In the genomic region with DNA sequence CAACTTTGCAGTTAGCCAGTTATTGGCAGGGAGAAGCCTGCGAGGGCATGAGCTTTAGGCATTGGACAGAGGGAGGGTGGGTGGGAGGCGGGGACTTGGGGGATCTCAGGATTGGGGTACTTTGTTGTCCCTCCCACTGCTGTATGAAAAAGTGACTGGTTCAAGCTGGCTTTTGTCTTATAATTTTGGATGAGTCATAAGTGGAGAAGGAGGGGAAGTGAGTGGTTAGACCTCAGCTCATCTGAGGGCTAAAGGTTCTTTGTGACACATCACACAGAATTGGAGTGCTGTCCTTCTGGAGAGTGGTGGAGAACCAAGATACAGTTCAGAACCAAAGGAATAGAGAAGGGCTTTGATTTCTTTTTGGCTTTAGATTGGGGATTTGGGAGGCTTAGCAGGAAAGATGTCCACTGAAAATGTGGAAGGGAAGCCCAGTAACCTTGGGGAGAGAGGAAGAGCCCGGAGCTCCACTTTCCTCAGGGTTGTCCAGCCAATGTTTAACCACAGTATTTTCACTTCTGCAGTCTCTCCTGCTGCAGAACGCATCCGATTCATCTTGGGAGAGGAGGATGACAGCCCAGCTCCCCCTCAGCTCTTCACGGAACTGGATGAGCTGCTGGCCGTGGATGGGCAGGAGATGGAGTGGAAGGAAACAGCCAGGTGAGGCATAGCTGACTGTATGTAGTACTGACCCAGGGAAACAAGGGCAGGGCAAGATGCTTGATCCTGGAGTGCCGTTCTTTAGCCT, we compare ENCODE assay signal across 8 cellular contexts. TPM values are rescaled to one million over a fixed set of nuclear protein-coding genes. Genes with fewer than 3 reads are reported as not detected.
DNase-seq lines count a peak whose midpoint lies in the region; ATAC-seq, FAIRE-seq and TF ChIP-seq lines count a peak whose summit lies in the region.

Gene SLC4A4 (plus strand): TSS at position 175 of the 748 bp plus-strand sequence.

- peak within 1 kb of the TSS; percentile 68 for H2AFZ ChIP-seq in IMR-90 (replicated peaks; ENCODE audit: low read length, poor library complexity)
- no peak within 1 kb of the TSS for H2AFZ ChIP-seq in endothelial cell of umbilical vein (ENCODE audit: low read depth, low read length)

- H3K4me2 ChIP-seq in IMR-90 (ENCODE audit: low read depth, low read length) (peak within 1 kb of the TSS; percentile 36; the same call in 1 of the 2 replicates), endothelial cell of umbilical vein (ENCODE audit: insufficient read depth, low read length) (no peak within 1 kb of the TSS)

- H3K9me3 Mint-ChIP-seq in stimulated activated naive B cell treated with anti-CD40 and anti-IgM and Interleukin-4, amounts not matched to agents 10 μg/mL and 1 μg/mL and 100 μg/mL, for 72 hours, result peaks cover 0 to 2% of the 10 kb centered on the region in 2 donors

- H3K27me3 ChIP-seq in IMR-90 (ENCODE audit: control insufficient read depth, insufficient read depth, low read length) (no peaks in the 10 kb centered on the region), endothelial cell of umbilical vein (ENCODE audit: control insufficient read depth in 2 of 2, insufficient read depth in 2 of 2, low read length in 2 of 2) (no peaks in the 10 kb centered on the region), spleen (replicated peaks in 1 of 7) (no peaks in the 10 kb centered on the region)

- H3K23ac ChIP-seq in IMR-90 (ENCODE audit: low read depth, low read length), result peak within 1 kb of the TSS; percentile 73; the same call in 1 of the 2 replicates

- CTCF ChIA-PET in IMR-90 (lab: Yijun Ruan, JAX) (interaction anchor here (2.1 kb wide), 1 partner anchor 21 kb away, joined by 4 read pairs; no protein-coding TSS in a partner anchor), endothelial cell of umbilical vein (lab: Charles Lee) (no interaction called here)

- H3K9me3 ChIP-seq in IMR-90 (ENCODE audit: control insufficient read depth, insufficient read depth, low read length), result no peaks in the 10 kb centered on the region
- H3K9me3 ChIP-seq in endothelial cell of umbilical vein (replicated peaks; ENCODE audit: control insufficient read depth, insufficient read depth, low read length), result no peaks in the 10 kb centered on the region
- no peaks in the 10 kb centered on the region for H3K9me3 ChIP-seq in spleen

- peak within 1 kb of the TSS; percentile 84 for H3K14ac ChIP-seq in IMR-90 (replicated peaks; ENCODE audit: low read depth, low read length)

- H3K56ac ChIP-seq in IMR-90 (ENCODE audit: extremely low read depth, insufficient read depth, low read length), result 0 out of 2 replicates have a peak within 1 kb of the TSS, but pooled peaks have one; percentile 0

- H3K4me3 ChIP-seq in IMR-90 (ENCODE audit: insufficient read depth, low read depth, low read length) (no peak within 1 kb of the TSS), endothelial cell of umbilical vein (replicated peaks in 1 of 3; ENCODE audit: insufficient read depth in 1 of 3, low read depth in 1 of 3, low read length in 3 of 3) (no peak within 1 kb of the TSS), spleen (no peak within 1 kb of the TSS)

- FAIRE-seq in endothelial cell of umbilical vein (lab: Jason Lieb, UNC), result no peak

- H3K36me3 ChIP-seq in IMR-90 (ENCODE audit: control insufficient read depth, insufficient read depth, low read length) (peaks cover 9% of the 10 kb centered on the region), endothelial cell of umbilical vein (ENCODE audit: control insufficient read depth in 2 of 2, extremely low read depth in 1 of 2, insufficient read depth in 2 of 2, low read length in 2 of 2) (no peaks in the 10 kb centered on the region), spleen (no peaks in the 10 kb centered on the region)

- in situ Hi-C loops in GM13976 (cut with MboI; ENCODE audit: low sequenced_read_pairs, unreplicated experiment), result no loop called here
- in situ Hi-C loops in IMR-90 (cut with MboI; ENCODE audit: low sequenced_read_pairs), result no loop called here

- peak within 1 kb of the TSS; percentile 68 for H2AK9ac ChIP-seq in IMR-90 (replicated peaks; ENCODE audit: low read depth, low read length, poor library complexity)

- H3K9me1 ChIP-seq in IMR-90 (ENCODE audit: insufficient read depth, low read length) (peaks cover 12% of the 10 kb centered on the region), endothelial cell of umbilical vein (replicated peaks; ENCODE audit: control insufficient read depth, extremely low read depth, insufficient read depth, low read length) (no peaks in the 10 kb centered on the region)

- H3K18ac ChIP-seq in IMR-90 (ENCODE audit: low read depth, low read length), result peak within 1 kb of the TSS; percentile 28; the same call in 1 of the 2 replicates

- POLR2A ChIA-PET in IMR-90 (lab: Charles Lee; ENCODE audit: unreplicated experiment), result no interaction called here
- POLR2A ChIA-PET in endothelial cell of umbilical vein (lab: Charles Lee), result no interaction called here

- H3K79me1 ChIP-seq in IMR-90 (ENCODE audit: low read depth in 1 of 2, low read length in 2 of 2), result peaks cover 22 to 44% of the 10 kb centered on the region in 2 experiments

- H3K4me3 Mint-ChIP-seq in stimulated activated naive B cell treated with anti-CD40 and anti-IgM and Interleukin-4, amounts not matched to agents 10 μg/mL and 1 μg/mL and 100 μg/mL, for 72 hours, result no peak within 1 kb of the TSS

- H2AK5ac ChIP-seq in IMR-90 (ENCODE audit: low read depth, low read length), result peak within 1 kb of the TSS; percentile 92

- H3K27ac Mint-ChIP-seq in stimulated activated naive B cell treated with anti-CD40 and anti-IgM and Interleukin-4, amounts not matched to agents 10 μg/mL and 1 μg/mL and 100 μg/mL, for 72 hours, result no peak within 1 kb of the TSS

- H3K4me1 Mint-ChIP-seq in stimulated activated naive B cell treated with anti-CD40 and anti-IgM and Interleukin-4, amounts not matched to agents 10 μg/mL and 1 μg/mL and 100 μg/mL, for 72 hours, result peaks cover 3 to 12% of the 10 kb centered on the region in 2 donors

- TF ChIP-seq POLR2A in IMR-90 (IDR thresholded peaks at IDR 0.05; ENCODE audit: low read depth, low read length) (no peak), endothelial cell of umbilical vein (IDR thresholded peaks at IDR 0.05; ENCODE audit: low read depth, low read length) (no peak), spleen (IDR thresholded peaks at IDR 0.05) (no peak)

- no peak; the same call in 1 of the 2 replicates for TF ChIP-seq RAD21 in IMR-90 (IDR thresholded peaks at IDR 0.05; ENCODE audit: low read length)

- 83% methylated on average over 2 of the region's 8 CpGs; no CpG with 5 or more reads in 1 of the 2 experiments for WGBS in IMR-90 (ENCODE audit: extremely low coverage in 2 of 2, insufficient read length in 1 of 2), 2 experiments
- WGBS in spleen, 5 donors, result 70 to 84% (median 83%) methylated on average over 8 of the region's 8 CpGs

- intact Hi-C loops in IMR-90 (cut with micrococcal nuclease), result no loop called here
- intact Hi-C loops in endothelial cell of umbilical vein (cut with micrococcal nuclease), result no loop called here
- intact Hi-C loops in spleen (cut with DNase I; ENCODE audit: low total_unique reads), result no loop called here
- intact Hi-C loops in head of caudate nucleus (cut with DNase I), result no loop called here

- peak; percentile 73 for DNase-seq in GM13976 (ENCODE audit: low spot score)
- peak; percentile 91 for DNase-seq in IMR-90
- DNase-seq in endothelial cell of umbilical vein (ENCODE audit: low read depth, low spot score), result no peak
- peak; percentile 6 for DNase-seq in stimulated activated naive B cell treated with anti-CD40 and anti-IgM and Interleukin-4, amounts not matched to agents 10 μg/mL and 1 μg/mL and 100 μg/mL, for 72 hours
- no peak for DNase-seq in putamen (ENCODE audit: low spot score)
- no peak for DNase-seq in spleen
- no peak for DNase-seq in head of caudate nucleus

- no peaks in the 10 kb centered on the region for H3K79me2 ChIP-seq in endothelial cell of umbilical vein (ENCODE audit: control insufficient read depth, insufficient read depth, low read length)

- H3K9ac ChIP-seq in IMR-90 (ENCODE audit: low read depth, low read length) (no peak within 1 kb of the TSS), endothelial cell of umbilical vein (replicated peaks; ENCODE audit: extremely low read depth, insufficient read depth, low read length) (no peak within 1 kb of the TSS)

- no peaks in the 10 kb centered on the region for H3K36me3 Mint-ChIP-seq in stimulated activated naive B cell treated with anti-CD40 and anti-IgM and Interleukin-4, amounts not matched to agents 10 μg/mL and 1 μg/mL and 100 μg/mL, for 72 hours

- peak within 1 kb of the TSS; percentile 78 for H3K4ac ChIP-seq in IMR-90 (ENCODE audit: low read depth, low read length)

- H3K27me3 Mint-ChIP-seq in stimulated activated naive B cell treated with anti-CD40 and anti-IgM and Interleukin-4, amounts not matched to agents 10 μg/mL and 1 μg/mL and 100 μg/mL, for 72 hours, result peaks cover 0 to 4% of the 10 kb centered on the region in 2 donors

- dilution Hi-C loops in IMR-90 (cut with HindIII; ENCODE audit: low sequenced_read_pairs, unreplicated experiment) (no loop called here), endothelial cell of umbilical vein (cut with MboI; ENCODE audit: extremely low pct_ligation_motif_present, low sequenced_read_pairs) (no loop called here)

- TF ChIP-seq CTCF in GM13976 (IDR thresholded peaks at IDR 0.05; ENCODE audit: borderline replicate concordance, control extremely low read depth, extremely low read depth, insufficient read depth, missing control alignments), result no peak
- TF ChIP-seq CTCF in IMR-90 (conservative IDR thresholded peaks at IDR 0.05; ENCODE audit: low read depth, low read length), result no peak
- TF ChIP-seq CTCF in endothelial cell of umbilical vein (IDR thresholded peaks at IDR 0.05; ENCODE audit: extremely low read depth in 1 of 2, insufficient read depth in 1 of 2, low read depth in 1 of 2, low read length in 2 of 2), result no peak
- no peak for TF ChIP-seq CTCF in spleen (IDR thresholded peaks at IDR 0.05 in 8 of 11, conservative IDR thresholded peaks at IDR 0.05 in 3 of 11)

- peak within 1 kb of the TSS; percentile 83 for H2BK120ac ChIP-seq in IMR-90 (ENCODE audit: low read depth, low read length)

- H2BK20ac ChIP-seq in IMR-90 (ENCODE audit: low read depth, low read length), result peak within 1 kb of the TSS; percentile 85

- BruUV-seq in IMR-90 (replicated peaks; lab: Mats Ljungman, UMichigan) (no TSS peak), endothelial cell of umbilical vein (replicated peaks; lab: Mats Ljungman, UMichigan) (no TSS peak)

- H3K27ac ChIP-seq in IMR-90 (ENCODE audit: insufficient read depth, low read length) (peak within 1 kb of the TSS; percentile 31), endothelial cell of umbilical vein (ENCODE audit: insufficient read depth, low read depth, low read length) (no peak within 1 kb of the TSS), spleen (no peak within 1 kb of the TSS)

- H4K8ac ChIP-seq in IMR-90 (ENCODE audit: low read depth in 2 of 2, low read length in 2 of 2), result peak within 1 kb of the TSS in 1 of 2 experiments; percentile 66; a peak in 2 of 4 replicates

- peaks cover 4% of the 10 kb centered on the region; the same call in 1 of the 2 replicates for H4K20me1 ChIP-seq in IMR-90 (ENCODE audit: insufficient read depth, low read length)
- no peaks in the 10 kb centered on the region for H4K20me1 ChIP-seq in endothelial cell of umbilical vein (replicated peaks; ENCODE audit: control insufficient read depth, extremely low read depth, insufficient read depth, low read length)

- peak; percentile 100 for ATAC-seq in GM21717 (IDR thresholded peaks at IDR 0.05; ENCODE audit: unreplicated experiment)
- peak; percentile 74 for ATAC-seq in IMR-90 (ENCODE audit: low read depth)
- ATAC-seq in stimulated activated naive B cell treated with anti-CD40 and anti-IgM and Interleukin-4, amounts not matched to agents 10 μg/mL and 1 μg/mL and 100 μg/mL, for 72 hours (replicated peaks), result peak; percentile 99 to 100

- peak within 1 kb of the TSS; percentile 24 for H4K91ac ChIP-seq in IMR-90 (ENCODE audit: insufficient read depth, low read depth, low read length)

- peaks cover 14% of the 10 kb centered on the region for H3K4me1 ChIP-seq in IMR-90 (ENCODE audit: control insufficient read depth, insufficient read depth, low read length)
- no peaks in the 10 kb centered on the region for H3K4me1 ChIP-seq in endothelial cell of umbilical vein (ENCODE audit: control insufficient read depth, extremely low read depth, insufficient read depth, low read length)
- H3K4me1 ChIP-seq in spleen, result no peaks in the 10 kb centered on the region

- peak within 1 kb of the TSS; percentile 92; the same call in 2 of the 3 replicates for H2BK15ac ChIP-seq in IMR-90 (ENCODE audit: low read depth, low read length)

- H2BK5ac ChIP-seq in IMR-90 (ENCODE audit: low read depth, low read length, poor library complexity, severe bottlenecking), result peak within 1 kb of the TSS; percentile 62

- H4K5ac ChIP-seq in IMR-90 (ENCODE audit: low read depth, low read length), result peak within 1 kb of the TSS; percentile 18; the same call in 1 of the 2 replicates

RNA-seq across cellular contexts. Expression of gene SLC4A4, which starts in this region (rescaled TPM):
- 16.8 and 23.9 TPM in 2 replicates for total RNA-seq in IMR-90 (2012; rRNA removed)
- polyA plus RNA-seq in IMR-90 (2012; rRNA removed), result 4.6 and 5.6 TPM in 2 replicates
- 1.3 and 1.7 TPM in 2 replicates for polyA plus RNA-seq in IMR-90 (2012; cell fraction: cytosol; rRNA removed)
- 1.8 and 7.8 TPM in 2 replicates for polyA plus RNA-seq in IMR-90 (2012; cell fraction: nucleus; rRNA removed; ENCODE audit: low replicate concordance)
- total RNA-seq in endothelial cell of umbilical vein, result not detected in 2 replicates
- polyA plus RNA-seq in endothelial cell of umbilical vein, result not detected in 2 replicates
- not detected in 2 replicates for polyA plus RNA-seq in endothelial cell of umbilical vein (2011; cell fraction: cytosol; rRNA removed)
- polyA plus RNA-seq in endothelial cell of umbilical vein (2011; cell fraction: nucleus; rRNA removed), result not detected in 2 replicates
- not detected in 2 replicates for polyA plus RNA-seq in endothelial cell of umbilical vein (2012)
- polyA minus RNA-seq in endothelial cell of umbilical vein, result not detected in 2 replicates
- not detected for polyA minus RNA-seq in endothelial cell of umbilical vein (2011; cell fraction: cytosol; rRNA and poly(A)+ RNA removed)
- polyA minus RNA-seq in endothelial cell of umbilical vein (2011; cell fraction: nucleus; rRNA and poly(A)+ RNA removed), result not detected in 2 replicates
- total RNA-seq in spleen, result 1 to 10 TPM in 6 of 7 donors, under 1 TPM in 1; 0.66 to 3.4 (median 2.2) TPM
- under 1 TPM; 0.07 to 0.13 (median 0.11) TPM for polyA plus RNA-seq in spleen

Comparison
In these comparisons a context has a peak if more than half of its experiments do, and no peak if none do; other contexts are left out.
1. DNase-seq: peak in GM13976 (single experiment), IMR-90 (single experiment) and stimulated activated naive B cell treated with anti-CD40 and anti-IgM and Interleukin-4, amounts not matched to agents 10 μg/mL and 1 μg/mL and 100 μg/mL, for 72 hours (single experiment); none in endothelial cell of umbilical vein (single experiment), putamen (single experiment), spleen (single experiment) and head of caudate nucleus (0 of 42).
2. Peak in every context shown above with its lines, with median percentiles within 50 percentile points of each other: ATAC-seq.